In the genomic region with DNA sequence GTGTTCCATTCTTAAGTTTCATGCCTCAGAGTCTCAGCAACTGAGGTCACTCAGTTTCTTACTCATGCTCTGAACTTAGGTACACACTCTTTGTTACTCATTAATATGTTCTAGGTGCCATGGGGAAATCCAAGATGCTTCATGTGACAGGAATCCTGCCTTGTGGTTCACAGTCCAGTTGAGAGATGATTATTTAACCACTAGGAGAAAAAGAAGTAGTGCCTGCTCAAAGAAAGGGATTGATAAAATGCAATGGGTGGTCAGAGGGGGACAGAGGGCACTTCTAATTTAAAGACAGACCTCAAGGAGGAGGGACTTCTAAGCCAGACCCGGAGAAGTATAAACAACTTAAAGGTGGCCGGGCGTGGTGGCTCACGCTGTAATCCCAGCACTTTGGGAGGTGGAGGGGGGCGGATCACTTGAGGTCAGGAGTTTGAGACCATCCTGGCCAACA, we compare ENCODE assay signal across 8 cellular contexts.
A peak's percentile ranks its signal among the peaks of the same experiment; 100 is the strongest.
DNase-seq lines count a peak whose midpoint lies in the region; ATAC-seq, FAIRE-seq and TF ChIP-seq lines count a peak whose summit lies in the region.

No MANE protein-coding gene starts in this region.

- intact Hi-C loops in right cardiac atrium (cut with DNase I): no loop called here

- WGBS in upper lobe of left lung, 2 donors: 69 to 82% methylated on average over 5 of the region's 5 CpGs
- WGBS in right cardiac atrium: 90% methylated on average over 5 of the region's 5 CpGs

- TF ChIP-seq CTCF in upper lobe of left lung (IDR thresholded peaks at IDR 0.05) (peak in 2 of 6 experiments; percentile 13 to 17), D721Med (IDR thresholded peaks at IDR 0.05; ENCODE audit: insufficient read depth, missing control alignments) (no peak)

- H3K4me3 ChIP-seq in duodenal mucosa (ENCODE audit: low read depth in 1 of 2, low read length in 2 of 2) (no peak overlapping the region), upper lobe of left lung (no peak overlapping the region), right cardiac atrium (ENCODE audit: low read length) (no peak overlapping the region)

- no peak for FAIRE-seq in D721Med (lab: Jason Lieb, UNC)

- H3K27ac ChIP-seq in duodenal mucosa (ENCODE audit: low read depth, low read length) (peak overlapping the region; percentile 47), upper lobe of left lung (no peak overlapping the region), right cardiac atrium (ENCODE audit: low read length) (no peak overlapping the region)

- peak in 1 of 4 donors; percentile 75 for TF ChIP-seq EP300 in upper lobe of left lung (IDR thresholded peaks at IDR 0.05)

- no peak overlapping the region for H3K9ac ChIP-seq in duodenal mucosa (ENCODE audit: low read depth in 1 of 2, low read length in 2 of 2)

- no peak for TF ChIP-seq POLR2A in upper lobe of left lung (IDR thresholded peaks at IDR 0.05)

- H3K36me3 ChIP-seq in duodenal mucosa (ENCODE audit: control insufficient read depth in 1 of 2, insufficient read depth in 2 of 2, low read length in 2 of 2) (no peaks in the 10 kb centered on the region), upper lobe of left lung (no peaks in the 10 kb centered on the region)

- peak; percentile 60 for ATAC-seq in GM19035 (IDR thresholded peaks at IDR 0.05; ENCODE audit: unreplicated experiment)
- peak; percentile 80 for ATAC-seq in HG03342 (IDR thresholded peaks at IDR 0.05; ENCODE audit: unreplicated experiment)
- peak; percentile 54 to 74 for ATAC-seq in upper lobe of left lung (ENCODE audit: low FRiP score in 2 of 2)
- ATAC-seq in right cardiac atrium: no peak

- H3K4me1 ChIP-seq in duodenal mucosa (ENCODE audit: control insufficient read depth in 1 of 2, insufficient read depth in 2 of 2, low read length in 2 of 2) (peaks cover 18 to 25% of the 10 kb centered on the region in 2 donors), upper lobe of left lung (peaks cover 0 to 3% (median 2%) of the 10 kb centered on the region in 4 donors), right cardiac atrium (ENCODE audit: control insufficient read depth, insufficient read depth, low read length) (no peaks in the 10 kb centered on the region)

- DNase-seq in A172 (ENCODE audit: low spot score) (peak; percentile 95), upper lobe of left lung (peak in 1 of 2 donors; percentile 31), D721Med (ENCODE audit: insufficient read length, low spot score) (no peak), right cardiac atrium (no peak), NCI-H2107 treated with DMSO at 0.1 percent for 48 hours (lab: John Stamatoyannopoulos, UW; ENCODE audit: unreplicated experiment) (no peak)

- no peaks in the 10 kb centered on the region for H3K9me3 ChIP-seq in duodenal mucosa (ENCODE audit: control insufficient read depth in 1 of 2, low read length in 2 of 2)
- H3K9me3 ChIP-seq in upper lobe of left lung: no peaks in the 10 kb centered on the region
- no peaks in the 10 kb centered on the region for H3K9me3 ChIP-seq in right cardiac atrium (ENCODE audit: control insufficient read depth, low read length)

- H3K27me3 ChIP-seq in duodenal mucosa (ENCODE audit: control insufficient read depth in 1 of 2, insufficient read depth in 2 of 2, low read length in 2 of 2): no peaks in the 10 kb centered on the region
- no peaks in the 10 kb centered on the region for H3K27me3 ChIP-seq in upper lobe of left lung
- no peaks in the 10 kb centered on the region for H3K27me3 ChIP-seq in right cardiac atrium (ENCODE audit: control insufficient read depth, insufficient read depth)

Comparison
In these comparisons a context has a peak if more than half of its experiments do, and no peak if none do; other contexts are left out.
1. ATAC-seq: peak in GM19035 (single experiment), HG03342 (single experiment) and upper lobe of left lung (2 of 2); none in right cardiac atrium (0 of 2).